Comparison of ENCODE assay signal across 9 cellular contexts in genomic region chr4:177596035-177596434, GRCh38.
DNase-seq lines count a peak whose midpoint lies in the region; ATAC-seq and TF ChIP-seq lines count a peak whose summit lies in the region.
"Had no signal": no experiment of that assay in that cellular context is flagged by ENCODE, and none has a peak within 500 bp of the region (broad histone marks: within the 10 kb centered on the region; RNA-seq: fewer than 3 reads in every experiment).

No MANE protein-coding gene starts in this region.

- ATAC-seq in WTC11 = peak; percentile 73
- ATAC-seq in GM21825 (IDR thresholded peaks at IDR 0.05; ENCODE audit: unreplicated experiment) = no peak
- ATAC-seq in HG03378 (IDR thresholded peaks at IDR 0.05; ENCODE audit: unreplicated experiment) = no peak

- TF ChIP-seq CTCF in WTC11 (IDR thresholded peaks at IDR 0.05) = no peak

- no peaks in the 10 kb centered on the region for H3K36me3 Mint-ChIP-seq in WTC11

- no peak overlapping the region for H3K4me3 Mint-ChIP-seq in WTC11
- H3K4me3 Mint-ChIP-seq: B cell had no signal

- CTCF ChIA-PET in WTC11 (lab: Charles Lee) = no interaction called here

- peak; percentile 7 to 19 for DNase-seq in activated CD4-positive, alpha-beta T cell treated with anti-CD3 and anti-CD28 coated beads for 24 hours (ENCODE audit: low read depth in 2 of 2)
- no peak for DNase-seq in activated CD4-positive, alpha-beta T cell treated with anti-CD3 and anti-CD28 coated beads, Interleukin-2, amount 50 U/mL, for 1 hour
- DNase-seq in WTC11 (ENCODE audit: low spot score) = peak; percentile 15
- peak; percentile 14 for DNase-seq in globus pallidus (ENCODE audit: low spot score)
- DNase-seq in stimulated activated CD4-positive, alpha-beta T cell treated with anti-CD3 and anti-CD28 coated beads, TNF-alpha, amount 100 ng/mL, for 48 hours (ENCODE audit: low read depth in 3 of 3) = peak; percentile 7 to 31 (median 22)
- DNase-seq in NCI-H1694 (lab: John Stamatoyannopoulos, UW) = no peak

- POLR2A ChIA-PET in WTC11 (lab: Charles Lee) = no interaction called here

- H3K9me3 Mint-ChIP-seq in WTC11 = no peaks in the 10 kb centered on the region; the same call in 1 of the 2 replicates

- H3K27ac Mint-ChIP-seq in WTC11 = no peak overlapping the region
- H3K27ac Mint-ChIP-seq: B cell had no signal

- H3K4me1 Mint-ChIP-seq in WTC11 = peaks cover 27% of the 10 kb centered on the region
- H3K4me1 Mint-ChIP-seq: B cell had no signal

- H3K27me3 Mint-ChIP-seq in WTC11 (ENCODE audit: low read depth) = no peaks in the 10 kb centered on the region
- H3K27me3 Mint-ChIP-seq: B cell had no signal

TF ChIP-seq in WTC11, 78 proteins besides CTCF, POLR2A, EP300 and RAD21:
- no peak for TF ChIP-seq ZNF138 (CRISPR knock-in tag; conservative IDR thresholded peaks at IDR 0.05)
- no peak for TF ChIP-seq TEAD4 (CRISPR knock-in tag; IDR thresholded peaks at IDR 0.05)
- no peak for TF ChIP-seq AR (CRISPR knock-in tag; IDR thresholded peaks at IDR 0.05)
- TF ChIP-seq E2F1 (CRISPR knock-in tag; IDR thresholded peaks at IDR 0.05) = no peak

Comparison
In these comparisons a context has a peak if more than half of its experiments do, and no peak if none do; other contexts are left out.
1. DNase-seq: peak in activated CD4-positive, alpha-beta T cell treated with anti-CD3 and anti-CD28 coated beads for 24 hours (2 of 2), WTC11 (single experiment), globus pallidus (single experiment) and stimulated activated CD4-positive, alpha-beta T cell treated with anti-CD3 and anti-CD28 coated beads, TNF-alpha, amount 100 ng/mL, for 48 hours (3 of 3); none in activated CD4-positive, alpha-beta T cell treated with anti-CD3 and anti-CD28 coated beads, Interleukin-2, amount 50 U/mL, for 1 hour (single experiment) and NCI-H1694 (single experiment).